Comparison of ENCODE assay signal across 24 cellular contexts in the genomic region with DNA sequence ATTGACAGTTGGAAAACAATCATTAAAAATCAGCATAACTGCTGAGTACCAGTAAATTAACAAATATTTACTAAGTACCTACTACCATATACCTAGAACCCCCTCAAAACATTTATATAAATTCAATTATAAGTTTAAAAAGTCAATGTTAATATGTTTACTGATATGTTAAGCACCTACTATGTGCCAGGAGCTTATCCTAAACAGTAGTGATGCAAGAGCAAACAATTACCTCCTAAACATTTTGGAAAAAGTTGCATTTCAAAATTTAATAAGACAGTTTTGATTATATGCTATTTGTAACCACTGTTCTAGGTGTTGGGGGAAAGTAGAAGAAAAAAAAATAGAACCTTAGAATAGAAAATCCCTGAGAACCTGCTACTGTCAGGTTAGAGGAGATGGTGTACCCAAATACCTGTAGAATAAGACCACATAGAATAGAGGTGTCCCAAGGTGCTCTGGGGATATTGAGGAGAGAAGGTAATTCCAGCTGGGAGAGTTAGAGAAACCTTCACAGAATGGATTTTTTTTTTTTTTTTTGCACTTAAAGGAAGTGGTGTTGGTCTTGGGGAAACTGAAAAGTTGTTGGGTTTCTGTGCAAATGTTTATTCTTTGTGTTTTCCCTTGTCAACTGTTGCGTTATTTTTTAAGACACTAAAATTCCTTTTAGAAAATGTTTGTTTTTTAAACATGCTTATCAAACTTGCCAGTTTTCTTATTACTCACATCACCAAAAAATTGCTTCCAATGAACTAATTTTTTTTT. TPM values are rescaled to one million over a fixed set of nuclear protein-coding genes. Genes with fewer than 3 reads are reported as not detected.
DNase-seq lines count a peak whose midpoint lies in the region; ATAC-seq and TF ChIP-seq lines count a peak whose summit lies in the region.
"Had no signal": no experiment of that assay in that cellular context is flagged by ENCODE, and none has a peak within 500 bp of the region (broad histone marks: within the 10 kb centered on the region; RNA-seq: fewer than 3 reads in every experiment).

No MANE protein-coding gene starts in this region.

- no peaks in the 10 kb centered on the region for H3K9me3 Mint-ChIP-seq in activated CD4-positive, alpha-beta T cell treated with anti-CD3 and anti-CD28 coated beads for 36 hours (ENCODE audit: low read depth)
- H3K9me3 Mint-ChIP-seq in CD4-positive, alpha-beta memory T cell, result no peaks in the 10 kb centered on the region
- H3K9me3 Mint-ChIP-seq in activated CD4-positive, alpha-beta memory T cell treated with anti-CD3 and anti-CD28 coated beads for 36 hours, result no peaks in the 10 kb centered on the region
- no peaks in the 10 kb centered on the region for H3K9me3 Mint-ChIP-seq in dendritic cell treated with granulocyte-macrophage colony-stimulating factor and Interleukin-4, amounts not matched to agents 40 ng/mL and 50 ng/mL, for 4 days
- H3K9me3 Mint-ChIP-seq: WTC11 had no signal

- peaks cover 26% of the 10 kb centered on the region for H3K36me3 Mint-ChIP-seq in activated CD4-positive, alpha-beta T cell treated with anti-CD3 and anti-CD28 coated beads for 36 hours (ENCODE audit: low read depth)
- H3K36me3 Mint-ChIP-seq in CD4-positive, alpha-beta memory T cell, result peaks cover 44 to 55% of the 10 kb centered on the region in 2 donors
- H3K36me3 Mint-ChIP-seq in activated CD4-positive, alpha-beta memory T cell treated with anti-CD3 and anti-CD28 coated beads for 36 hours, result peaks cover 25% of the 10 kb centered on the region
- H3K36me3 Mint-ChIP-seq in dendritic cell treated with granulocyte-macrophage colony-stimulating factor and Interleukin-4, amounts not matched to agents 40 ng/mL and 50 ng/mL, for 4 days (ENCODE audit: low read depth), result peaks cover 38% of the 10 kb centered on the region

- H3K27ac ChIP-seq in CD4-positive, alpha-beta memory T cell (ENCODE audit: low read depth, low read length), result no peak overlapping the region
- H3K27ac ChIP-seq: psoas muscle, skin epidermis had no signal

- POLR2A ChIA-PET in activated CD4-positive, alpha-beta T cell treated with anti-CD3 and anti-CD28 coated beads for 36 hours (lab: Charles Lee), result interaction anchor here (0.6 kb wide), 1 partner anchor 200 kb away, joined by 5 read pairs; no protein-coding TSS in a partner anchor
- POLR2A ChIA-PET in CD4-positive, alpha-beta memory T cell (lab: Charles Lee; ENCODE audit: partially characterized antibody), result interaction anchor here (0.6 to 3.1 kb wide), 4 partner anchors 13 to 122 kb away, joined by 3 to 15 read pairs (median 4); a partner anchor contains a TSS
- POLR2A ChIA-PET in activated CD4-positive, alpha-beta memory T cell treated with anti-CD3 and anti-CD28 coated beads for 36 hours (lab: Charles Lee), result no interaction called here

- TF ChIP-seq CTCF in mucosa of descending colon (IDR thresholded peaks at IDR 0.05), result no peak

- CTCF ChIA-PET in activated CD4-positive, alpha-beta T cell treated with anti-CD3 and anti-CD28 coated beads for 36 hours (lab: Charles Lee), result interaction anchor here (1.1 kb wide), 1 partner anchor 11 kb away, joined by 3 read pairs; no protein-coding TSS in a partner anchor
- CTCF ChIA-PET in CD4-positive, alpha-beta memory T cell (lab: Charles Lee; ENCODE audit: partially characterized antibody), result interaction anchor here (1.3 kb wide), 1 partner anchor 12 kb away, joined by 3 read pairs; no protein-coding TSS in a partner anchor
- CTCF ChIA-PET in activated CD4-positive, alpha-beta memory T cell treated with anti-CD3 and anti-CD28 coated beads for 36 hours (lab: Charles Lee), result no interaction called here

- peak overlapping the region; percentile 87 for H3K27ac Mint-ChIP-seq in activated CD4-positive, alpha-beta T cell treated with anti-CD3 and anti-CD28 coated beads for 36 hours
- H3K27ac Mint-ChIP-seq in CD4-positive, alpha-beta memory T cell, result peak overlapping the region in 6 of 7 donors; percentile 49 to 81 (median 68)
- H3K27ac Mint-ChIP-seq in activated CD4-positive, alpha-beta memory T cell treated with anti-CD3 and anti-CD28 coated beads for 36 hours, result peak overlapping the region; percentile 65
- peak overlapping the region; percentile 39 for H3K27ac Mint-ChIP-seq in dendritic cell treated with granulocyte-macrophage colony-stimulating factor and Interleukin-4, amounts not matched to agents 40 ng/mL and 50 ng/mL, for 4 days
- H3K27ac Mint-ChIP-seq: WTC11 had no signal

- no peaks in the 10 kb centered on the region for H3K27me3 Mint-ChIP-seq in activated CD4-positive, alpha-beta T cell treated with anti-CD3 and anti-CD28 coated beads for 36 hours
- no peaks in the 10 kb centered on the region for H3K27me3 Mint-ChIP-seq in CD4-positive, alpha-beta memory T cell
- H3K27me3 Mint-ChIP-seq in activated CD4-positive, alpha-beta memory T cell treated with anti-CD3 and anti-CD28 coated beads for 36 hours, result no peaks in the 10 kb centered on the region
- no peaks in the 10 kb centered on the region for H3K27me3 Mint-ChIP-seq in dendritic cell treated with granulocyte-macrophage colony-stimulating factor and Interleukin-4, amounts not matched to agents 40 ng/mL and 50 ng/mL, for 4 days

- H3K27me3 ChIP-seq in CD4-positive, alpha-beta memory T cell (ENCODE audit: insufficient read depth, low read length), result no peaks in the 10 kb centered on the region
- H3K27me3 ChIP-seq: gastrocnemius medialis had no signal

- H3K9me3 ChIP-seq in CD4-positive, alpha-beta memory T cell (ENCODE audit: control insufficient read depth in 1 of 2, low read length in 2 of 2), result no peaks in the 10 kb centered on the region
- no peaks in the 10 kb centered on the region for H3K9me3 ChIP-seq in mucosa of descending colon
- H3K9me3 ChIP-seq: gastrocnemius medialis, psoas muscle had no signal

- intact Hi-C loops in activated CD4-positive, alpha-beta T cell treated with anti-CD3 and anti-CD28 coated beads for 36 hours (cut with DNase I, micrococcal nuclease), result no loop called here
- intact Hi-C loops in CD4-positive, alpha-beta memory T cell (cut with micrococcal nuclease), result loop anchor here (2.0 kb wide), 1 partner anchor 15 kb away; a partner anchor contains a TSS
- intact Hi-C loops in activated CD4-positive, alpha-beta memory T cell treated with anti-CD3 and anti-CD28 coated beads for 36 hours (cut with micrococcal nuclease), result no loop called here
- intact Hi-C loops in dendritic cell treated with granulocyte-macrophage colony-stimulating factor and Interleukin-4, amounts not matched to agents 40 ng/mL and 50 ng/mL, for 4 days (cut with micrococcal nuclease), result no loop called here
- intact Hi-C loops in mucosa of descending colon (cut with DNase I, micrococcal nuclease), result no loop called here

- ATAC-seq in activated CD4-positive, alpha-beta T cell treated with anti-CD3 and anti-CD28 coated beads for 36 hours, result no peak
- ATAC-seq in HG03045 (IDR thresholded peaks at IDR 0.05; ENCODE audit: unreplicated experiment) (no peak), mucosa of descending colon (no peak)
- ATAC-seq: gastrocnemius medialis, left ventricle myocardium superior, psoas muscle, SK-N-SH treated with all-trans-retinoic acid at 6 μM for 48 hours, WTC11 had no signal

- peaks cover 90% of the 10 kb centered on the region for H3K4me1 ChIP-seq in CD4-positive, alpha-beta memory T cell (ENCODE audit: insufficient read depth, low read length)
- peaks cover 8% of the 10 kb centered on the region for H3K4me1 ChIP-seq in mucosa of descending colon (ENCODE audit: low read depth)

- H3K4me1 Mint-ChIP-seq in activated CD4-positive, alpha-beta T cell treated with anti-CD3 and anti-CD28 coated beads for 36 hours, result peaks cover 70% of the 10 kb centered on the region
- H3K4me1 Mint-ChIP-seq in CD4-positive, alpha-beta memory T cell, result peaks cover 53 to 78% (median 64%) of the 10 kb centered on the region in 4 donors
- H3K4me1 Mint-ChIP-seq in activated CD4-positive, alpha-beta memory T cell treated with anti-CD3 and anti-CD28 coated beads for 36 hours (ENCODE audit: low read depth), result peaks cover 62% of the 10 kb centered on the region
- H3K4me1 Mint-ChIP-seq in dendritic cell treated with granulocyte-macrophage colony-stimulating factor and Interleukin-4, amounts not matched to agents 40 ng/mL and 50 ng/mL, for 4 days (ENCODE audit: low read depth), result peaks cover 20% of the 10 kb centered on the region
- H3K4me1 Mint-ChIP-seq: WTC11 had no signal

- peaks cover 19% of the 10 kb centered on the region for H3K36me3 ChIP-seq in CD4-positive, alpha-beta memory T cell (ENCODE audit: insufficient read depth, low read length)
- H3K36me3 ChIP-seq in mucosa of descending colon (ENCODE audit: low read depth), result no peaks in the 10 kb centered on the region
- H3K36me3 ChIP-seq: gastrocnemius medialis had no signal

- no peak for DNase-seq in activated CD4-positive, alpha-beta T cell treated with anti-CD3 and anti-CD28 coated beads for 36 hours
- DNase-seq in activated CD4-positive, alpha-beta T cell treated with anti-CD3 and anti-CD28 coated beads, Interleukin-2, amount 50 U/mL, for 48 hours, result no peak
- no peak for DNase-seq in CD4-positive, alpha-beta memory T cell
- DNase-seq in activated CD4-positive, alpha-beta memory T cell treated with anti-CD3 and anti-CD28 coated beads for 36 hours, result no peak
- no peak for DNase-seq in NOMO-1 (lab: John Stamatoyannopoulos, UW; ENCODE audit: unreplicated experiment in 2 of 2)
- DNase-seq in mucosa of descending colon, result no peak
- DNase-seq: 8988T; activated effector memory CD4-positive, alpha-beta T cell treated with Interleukin-2 at 50 U/mL for 16 hours; anterior cingulate cortex; gastrocnemius medialis; GDM1; hippocampal formation; left ventricle myocardium superior; NCI-H1105; NCI-H2029; NCI-H345; NCI-H748 treated with DMSO at 0.1 percent for 48 hours; psoas muscle; T1000 had no signal

- no peak overlapping the region for H3K4me3 Mint-ChIP-seq in activated CD4-positive, alpha-beta T cell treated with anti-CD3 and anti-CD28 coated beads for 36 hours
- H3K4me3 Mint-ChIP-seq in CD4-positive, alpha-beta memory T cell, result peak overlapping the region in 7 of 8 donors; percentile 49 to 87 (median 74)
- no peak overlapping the region for H3K4me3 Mint-ChIP-seq in activated CD4-positive, alpha-beta memory T cell treated with anti-CD3 and anti-CD28 coated beads for 36 hours
- H3K4me3 Mint-ChIP-seq in dendritic cell treated with granulocyte-macrophage colony-stimulating factor and Interleukin-4, amounts not matched to agents 40 ng/mL and 50 ng/mL, for 4 days, result no peak overlapping the region
- H3K4me3 Mint-ChIP-seq: WTC11 had no signal

- H3K4me3 ChIP-seq in CD4-positive, alpha-beta memory T cell (ENCODE audit: low read length in 2 of 2), result no peak overlapping the region
- H3K4me3 ChIP-seq in mucosa of descending colon, result no peak overlapping the region
- H3K4me3 ChIP-seq: gastrocnemius medialis, psoas muscle, skin epidermis had no signal

RNA-seq across cellular contexts. Expression of a gene that starts 16.0 kb away (rescaled TPM):
- 10 to 100 TPM; 19.5 to 22.9 TPM for total RNA-seq in activated CD4-positive, alpha-beta T cell treated with anti-CD3 and anti-CD28 coated beads for 36 hours
- total RNA-seq in CD4-positive, alpha-beta memory T cell, result 100 to 1,000 TPM; 104 to 108 TPM
- polyA plus RNA-seq in CD4-positive, alpha-beta memory T cell, result 10 to 100 TPM; 39.8 to 50.5 TPM
- 10 to 100 TPM; 23.9 to 24.4 TPM for total RNA-seq in activated CD4-positive, alpha-beta memory T cell treated with anti-CD3 and anti-CD28 coated beads for 36 hours
- total RNA-seq in mucosa of descending colon, result 10 to 100 TPM; 33.2 to 47.6 (median 35.2) TPM

Comparison
In these comparisons a context has a peak if more than half of its experiments do, and no peak if none do; other contexts are left out.
1. H3K4me3 Mint-ChIP-seq: peak in CD4-positive, alpha-beta memory T cell (7 of 8); none in activated CD4-positive, alpha-beta T cell treated with anti-CD3 and anti-CD28 coated beads for 36 hours (single experiment), activated CD4-positive, alpha-beta memory T cell treated with anti-CD3 and anti-CD28 coated beads for 36 hours (single experiment) and dendritic cell treated with granulocyte-macrophage colony-stimulating factor and Interleukin-4, amounts not matched to agents 40 ng/mL and 50 ng/mL, for 4 days (single experiment).
2. Peak in every context shown above with its lines, with median percentiles within 50 percentile points of each other: H3K27ac Mint-ChIP-seq.